Comparison of ENCODE assay signal across 16 cellular contexts in the genomic region with DNA sequence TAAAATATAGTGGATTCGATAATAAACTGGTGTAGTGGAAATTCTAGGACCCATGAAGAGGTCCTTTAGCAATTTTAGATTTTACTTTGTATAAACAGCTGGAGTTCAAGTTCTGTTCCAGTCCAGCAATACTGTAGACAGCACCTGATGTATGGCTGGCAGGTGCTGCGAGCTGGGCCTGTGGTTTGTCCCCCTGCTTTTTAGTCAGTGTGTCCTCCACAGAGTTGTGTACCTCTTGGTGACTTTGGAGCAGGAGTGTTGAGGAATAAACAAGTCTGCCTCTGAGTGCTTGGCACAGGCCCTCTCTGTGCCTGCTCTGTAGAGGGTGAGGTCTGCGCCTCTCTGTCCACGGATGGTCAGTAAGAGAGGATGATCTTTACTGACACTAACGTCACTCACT. TPM values are rescaled to one million over a fixed set of nuclear protein-coding genes. Genes with fewer than 3 reads are reported as not detected.
DNase-seq lines count a peak whose midpoint lies in the region; ATAC-seq and TF ChIP-seq lines count a peak whose summit lies in the region.
"Had no signal": no experiment of that assay in that cellular context is flagged by ENCODE, and none has a peak within 500 bp of the region (broad histone marks: within the 10 kb centered on the region; RNA-seq: fewer than 3 reads in every experiment).

No MANE protein-coding gene starts in this region.

- no peak overlapping the region for H2BK20ac ChIP-seq in H9 (ENCODE audit: low read depth, low read length, poor library complexity, severe bottlenecking)

- no peak for DNase-seq in CD8-positive, alpha-beta T cell
- DNase-seq in H9 (no peak), Caco-2 (no peak)
- no peak for DNase-seq in activated CD8-positive, alpha-beta T cell treated with anti-CD3 and anti-CD28 coated beads for 36 hours
- DNase-seq in naive thymus-derived CD4-positive, alpha-beta T cell, result no peak
- DNase-seq: activated B cell treated with CpG ODN at 0.5 μM for 24 hours; CD8-positive, alpha-beta memory T cell; NCI-H1105; NCI-H526 treated with DMSO at 0.1 percent for 48 hours; stimulated activated CD4-positive, alpha-beta T cell treated with anti-CD3 and anti-CD28 coated beads, Interleukin-4, amount 100 ng/mL, for 24 hours; stomach had no signal

- H3K4me2 ChIP-seq in H9 (ENCODE audit: insufficient read depth, insufficient read length, low read length), result no peak overlapping the region
- H3K4me2 ChIP-seq: hepatocyte, neural progenitor cell, smooth muscle cell had no signal

- H2BK120ac ChIP-seq in H9 (ENCODE audit: low read depth, low read length, poor library complexity, severe bottlenecking), result no peak overlapping the region

- H2BK15ac ChIP-seq in H9 (ENCODE audit: low read depth, low read length), result no peak overlapping the region

- H3K9me3 Mint-ChIP-seq in CD8-positive, alpha-beta T cell, result no peaks in the 10 kb centered on the region
- H3K9me3 Mint-ChIP-seq in H9 (no peaks in the 10 kb centered on the region), Caco-2 (ENCODE audit: unreplicated experiment) (no peaks in the 10 kb centered on the region)
- no peaks in the 10 kb centered on the region for H3K9me3 Mint-ChIP-seq in activated CD8-positive, alpha-beta T cell treated with anti-CD3 and anti-CD28 coated beads for 36 hours
- peaks cover 0 to 1% (median 0%) of the 10 kb centered on the region in 11 donors for H3K9me3 Mint-ChIP-seq in naive thymus-derived CD4-positive, alpha-beta T cell
- H3K9me3 Mint-ChIP-seq: activated B cell treated with CpG ODN at 0.5 μM for 24 hours; CD8-positive, alpha-beta memory T cell; neural progenitor cell had no signal

- H3K14ac ChIP-seq in H9 (ENCODE audit: insufficient read depth, low read length), result no peak overlapping the region

- peak overlapping the region; percentile 73 for H3K27ac Mint-ChIP-seq in CD8-positive, alpha-beta T cell
- H3K27ac Mint-ChIP-seq in H9 (peak overlapping the region; percentile 1 to 73 (median 46); a peak in 5 of 7 replicates), Caco-2 (ENCODE audit: unreplicated experiment) (no peak overlapping the region)
- H3K27ac Mint-ChIP-seq in activated CD8-positive, alpha-beta T cell treated with anti-CD3 and anti-CD28 coated beads for 36 hours, result peak overlapping the region; percentile 32
- H3K27ac Mint-ChIP-seq in naive thymus-derived CD4-positive, alpha-beta T cell, result peak overlapping the region; percentile 19 to 99 (median 71)
- H3K27ac Mint-ChIP-seq: activated B cell treated with CpG ODN at 0.5 μM for 24 hours, neural progenitor cell had no signal

- H4K20me1 ChIP-seq in H9 (ENCODE audit: control insufficient read depth, insufficient read depth, insufficient read length), result no peaks in the 10 kb centered on the region

- H3K9ac ChIP-seq in H9 (ENCODE audit: extremely low read depth, insufficient read length, low read length), result no peak overlapping the region
- H3K9ac ChIP-seq: neural progenitor cell had no signal

- no peak overlapping the region for H2AFZ ChIP-seq in H9 (ENCODE audit: low read length)
- H2AFZ ChIP-seq: hepatocyte, neural progenitor cell had no signal

- H4K8ac ChIP-seq in H9 (replicated peaks; ENCODE audit: insufficient read length, low read depth, low read length), result no peak overlapping the region

- H3K4ac ChIP-seq in H9 (ENCODE audit: low read depth, low read length), result no peak overlapping the region

- H3K23me2 ChIP-seq in H9 (ENCODE audit: insufficient read length, low read depth, low read length, poor library complexity, severe bottlenecking), result no peaks in the 10 kb centered on the region

- no peak overlapping the region for H3K56ac ChIP-seq in H9 (ENCODE audit: insufficient read length, low read depth, low read length)

- no peak overlapping the region for H3K4me3 ChIP-seq in CD8-positive, alpha-beta T cell (ENCODE audit: low read depth, low read length)
- no peak overlapping the region for H3K4me3 ChIP-seq in naive thymus-derived CD4-positive, alpha-beta T cell (ENCODE audit: low read length)
- no peak overlapping the region for H3K4me3 ChIP-seq in Caco-2 (ENCODE audit: low read depth, low read length)
- H3K4me3 ChIP-seq: hepatocyte, neural progenitor cell, smooth muscle cell, stomach had no signal

- no peak overlapping the region for H3K27ac ChIP-seq in CD8-positive, alpha-beta T cell (ENCODE audit: low read depth, low read length)
- no peak overlapping the region for H3K27ac ChIP-seq in H9 (ENCODE audit: insufficient read length, low read depth, low read length)
- H3K27ac ChIP-seq in naive thymus-derived CD4-positive, alpha-beta T cell (ENCODE audit: low read depth, low read length), result peak overlapping the region; percentile 48
- H3K27ac ChIP-seq: hepatocyte, neural progenitor cell, stomach had no signal

- H2BK12ac ChIP-seq in H9 (ENCODE audit: insufficient read length, low read depth, low read length), result no peak overlapping the region

- no peak overlapping the region for H3T11ph ChIP-seq in H9 (ENCODE audit: low read length)

- WGBS in H9 (ENCODE audit: extremely low coverage, insufficient read length, low lambda C conversion rate), result no CpG with 5 or more reads among the region's 5 CpGs

- H4K91ac ChIP-seq in H9 (ENCODE audit: insufficient read length, low read depth, low read length), result no peak overlapping the region

- CTCF ChIA-PET in CD8-positive, alpha-beta T cell (lab: Charles Lee), result interaction anchor here (1.7 kb wide), 1 partner anchor 14 kb away, joined by 7 read pairs; the partner anchor contains the start of gene STX16
- CTCF ChIA-PET in activated CD8-positive, alpha-beta T cell treated with anti-CD3 and anti-CD28 coated beads for 36 hours (lab: Charles Lee), result interaction anchor here (1.0 to 1.3 kb wide), 3 partner anchors 9 to 175 kb away, joined by 3 read pairs; partner anchors contain the start of gene STX16
- CTCF ChIA-PET in naive thymus-derived CD4-positive, alpha-beta T cell (lab: Charles Lee), result interaction anchor here (1.3 to 2.5 kb wide), 3 partner anchors 14 to 542 kb away, joined by 3 to 9 read pairs (median 4); partner anchors contain the start of gene STX16
- CTCF ChIA-PET in Caco-2 (lab: Charles Lee), result interaction anchor here (1.1 kb wide), 1 partner anchor 14 kb away, joined by 7 read pairs; the partner anchor contains the start of gene STX16

- TF ChIP-seq CTCF in CD8-positive, alpha-beta T cell (IDR thresholded peaks at IDR 0.05), result no peak
- TF ChIP-seq CTCF in H9 (conservative IDR thresholded peaks at IDR 0.05), result no peak
- TF ChIP-seq CTCF in activated CD8-positive, alpha-beta T cell treated with anti-CD3 and anti-CD28 coated beads for 36 hours (IDR thresholded peaks at IDR 0.05), result no peak
- no peak for TF ChIP-seq CTCF in Caco-2 (IDR thresholded peaks at IDR 0.05; ENCODE audit: insufficient read depth in 1 of 2, low read depth in 1 of 2, low read length in 1 of 2, severe bottlenecking in 1 of 2, unreplicated experiment in 1 of 2)

- no peak overlapping the region for H2BK5ac ChIP-seq in H9 (ENCODE audit: insufficient read length, low read length)

- H3K4me1 ChIP-seq in CD8-positive, alpha-beta T cell (ENCODE audit: insufficient read depth, low read length), result peaks cover 34% of the 10 kb centered on the region
- H3K4me1 ChIP-seq in H9 (ENCODE audit: insufficient read depth, low read length), result peaks cover 11% of the 10 kb centered on the region; the same call in 1 of the 2 replicates
- H3K4me1 ChIP-seq in naive thymus-derived CD4-positive, alpha-beta T cell (ENCODE audit: control insufficient read depth in 2 of 2, insufficient read depth in 2 of 2, low read length in 2 of 2), result peaks cover 23 to 24% of the 10 kb centered on the region in 2 donors
- no peaks in the 10 kb centered on the region for H3K4me1 ChIP-seq in Caco-2

- intact Hi-C loops in CD8-positive, alpha-beta T cell (cut with DNase I, micrococcal nuclease), result no loop called here
- intact Hi-C loops in activated CD8-positive, alpha-beta T cell treated with anti-CD3 and anti-CD28 coated beads for 36 hours (cut with micrococcal nuclease), result no loop called here
- intact Hi-C loops in naive thymus-derived CD4-positive, alpha-beta T cell (cut with micrococcal nuclease), result loop anchor here in 1 of 2 donors (5.0 kb wide), 1 partner anchor 953 kb away; the partner anchor contains the start of gene PMEPA1
- intact Hi-C loops in Caco-2 (cut with micrococcal nuclease; ENCODE audit: unreplicated experiment), result no loop called here

- peaks cover 51% of the 10 kb centered on the region for H3K4me1 Mint-ChIP-seq in CD8-positive, alpha-beta T cell (ENCODE audit: low read depth)
- H3K4me1 Mint-ChIP-seq in H9 (peaks cover 67 to 80% of the 10 kb centered on the region in 2 experiments), Caco-2 (ENCODE audit: low read depth, unreplicated experiment) (no peaks in the 10 kb centered on the region)
- H3K4me1 Mint-ChIP-seq in activated CD8-positive, alpha-beta T cell treated with anti-CD3 and anti-CD28 coated beads for 36 hours (ENCODE audit: low read depth), result peaks cover 47% of the 10 kb centered on the region
- peaks cover 32 to 75% (median 58%) of the 10 kb centered on the region in 7 donors for H3K4me1 Mint-ChIP-seq in naive thymus-derived CD4-positive, alpha-beta T cell

- H3K36me3 ChIP-seq in CD8-positive, alpha-beta T cell (ENCODE audit: insufficient read depth, low read length), result peaks cover 14% of the 10 kb centered on the region
- H3K36me3 ChIP-seq in naive thymus-derived CD4-positive, alpha-beta T cell (ENCODE audit: control insufficient read depth in 2 of 3, insufficient read depth in 3 of 3, low read length in 3 of 3), result peaks cover 0 to 18% (median 11%) of the 10 kb centered on the region in 3 experiments
- peaks cover 8% of the 10 kb centered on the region; the same call in 1 of the 2 replicates for H3K36me3 ChIP-seq in Caco-2 (ENCODE audit: control insufficient read depth, insufficient read depth, low read length)
- H3K36me3 ChIP-seq: neural progenitor cell had no signal

- H3K36me3 Mint-ChIP-seq in CD8-positive, alpha-beta T cell, result peaks cover 61% of the 10 kb centered on the region
- peaks cover 4 to 57% (median 41%) of the 10 kb centered on the region in 3 experiments for H3K36me3 Mint-ChIP-seq in H9 (ENCODE audit: insufficient read depth in 1 of 3, low read depth in 3 of 3)
- peaks cover 51% of the 10 kb centered on the region for H3K36me3 Mint-ChIP-seq in activated CD8-positive, alpha-beta T cell treated with anti-CD3 and anti-CD28 coated beads for 36 hours (ENCODE audit: low read depth)
- H3K36me3 Mint-ChIP-seq in naive thymus-derived CD4-positive, alpha-beta T cell, result peaks cover 4 to 39% (median 11%) of the 10 kb centered on the region in 5 donors
- peaks cover 70% of the 10 kb centered on the region for H3K36me3 Mint-ChIP-seq in Caco-2 (ENCODE audit: insufficient read depth, unreplicated experiment)

- ATAC-seq in CD8-positive, alpha-beta T cell, result no peak
- ATAC-seq in activated CD8-positive, alpha-beta T cell treated with anti-CD3 and anti-CD28 coated beads for 36 hours, result no peak
- no peak for ATAC-seq in naive thymus-derived CD4-positive, alpha-beta T cell
- no peak for ATAC-seq in activated CD4-positive, CD25-positive, alpha-beta regulatory T cell treated with anti-CD3 and anti-CD28 coated beads, Interleukin-2, amount 50 U/mL, for 24 hours
- no peak for ATAC-seq in HG02981 (IDR thresholded peaks at IDR 0.05; ENCODE audit: unreplicated experiment)

- H3K79me2 ChIP-seq in H9 (ENCODE audit: insufficient read depth, low read length), result peaks cover 21% of the 10 kb centered on the region; the same call in 1 of the 2 replicates

- no peak overlapping the region for H3K4me3 Mint-ChIP-seq in CD8-positive, alpha-beta T cell
- H3K4me3 Mint-ChIP-seq in H9, result no peak overlapping the region
- no peak overlapping the region for H3K4me3 Mint-ChIP-seq in activated CD8-positive, alpha-beta T cell treated with anti-CD3 and anti-CD28 coated beads for 36 hours
- H3K4me3 Mint-ChIP-seq in naive thymus-derived CD4-positive, alpha-beta T cell, result peak overlapping the region in 1 of 10 donors; percentile 37
- H3K4me3 Mint-ChIP-seq in Caco-2 (ENCODE audit: unreplicated experiment), result no peak overlapping the region
- H3K4me3 Mint-ChIP-seq: activated B cell treated with CpG ODN at 0.5 μM for 24 hours; CD8-positive, alpha-beta memory T cell; neural progenitor cell had no signal

- H3K27me3 ChIP-seq in CD8-positive, alpha-beta T cell (ENCODE audit: insufficient read depth, low read length), result no peaks in the 10 kb centered on the region
- H3K27me3 ChIP-seq in H9 (ENCODE audit: insufficient read depth, low read length) (no peaks in the 10 kb centered on the region), Caco-2 (replicated peaks; ENCODE audit: control insufficient read depth, insufficient read depth, low read length) (no peaks in the 10 kb centered on the region)
- H3K27me3 ChIP-seq in naive thymus-derived CD4-positive, alpha-beta T cell (ENCODE audit: control insufficient read depth in 2 of 2, insufficient read depth in 2 of 2, low read length in 2 of 2), result no peaks in the 10 kb centered on the region
- H3K27me3 ChIP-seq: hepatocyte, neural progenitor cell, stomach had no signal

- H3K9me3 ChIP-seq in CD8-positive, alpha-beta T cell (ENCODE audit: low read length), result no peaks in the 10 kb centered on the region
- H3K9me3 ChIP-seq in H9 (ENCODE audit: control insufficient read depth, low read depth, low read length) (no peaks in the 10 kb centered on the region), Caco-2 (no peaks in the 10 kb centered on the region)
- no peaks in the 10 kb centered on the region for H3K9me3 ChIP-seq in naive thymus-derived CD4-positive, alpha-beta T cell (ENCODE audit: control insufficient read depth in 2 of 3, low read length in 3 of 3)
- H3K9me3 ChIP-seq: stomach had no signal

- no peak overlapping the region for H3K18ac ChIP-seq in H9 (ENCODE audit: insufficient read length, low read depth, low read length)

- no peak overlapping the region for H2AK5ac ChIP-seq in H9 (ENCODE audit: insufficient read length, low read length)

- no peak overlapping the region for H4K5ac ChIP-seq in H9 (ENCODE audit: insufficient read length, low read depth, low read length)

- no TSS peak for BruUV-seq in Caco-2 (replicated peaks; lab: Mats Ljungman, UMichigan)

- no peaks in the 10 kb centered on the region for H3K27me3 Mint-ChIP-seq in CD8-positive, alpha-beta T cell (ENCODE audit: low read depth)
- H3K27me3 Mint-ChIP-seq in H9 (ENCODE audit: low read depth) (no peaks in the 10 kb centered on the region), Caco-2 (ENCODE audit: insufficient read depth, unreplicated experiment) (no peaks in the 10 kb centered on the region)
- no peaks in the 10 kb centered on the region for H3K27me3 Mint-ChIP-seq in activated CD8-positive, alpha-beta T cell treated with anti-CD3 and anti-CD28 coated beads for 36 hours
- no peaks in the 10 kb centered on the region for H3K27me3 Mint-ChIP-seq in naive thymus-derived CD4-positive, alpha-beta T cell
- H3K27me3 Mint-ChIP-seq: activated B cell treated with CpG ODN at 0.5 μM for 24 hours; CD8-positive, alpha-beta memory T cell had no signal

- H3K79me1 ChIP-seq in H9 (ENCODE audit: insufficient read depth, low read depth, low read length, poor library complexity, severe bottlenecking), result no peaks in the 10 kb centered on the region

- POLR2A ChIA-PET in CD8-positive, alpha-beta T cell (lab: Charles Lee), result no interaction called here
- POLR2A ChIA-PET in activated CD8-positive, alpha-beta T cell treated with anti-CD3 and anti-CD28 coated beads for 36 hours (lab: Charles Lee), result interaction anchor here (0.7 kb wide), 1 partner anchor 14 kb away, joined by 3 read pairs; the partner anchor contains the start of gene STX16
- POLR2A ChIA-PET in naive thymus-derived CD4-positive, alpha-beta T cell (lab: Charles Lee), result interaction anchor here (0.7 to 6.8 kb wide), 6 partner anchors 9 to 387 kb away, joined by 3 to 99 read pairs (median 3); partner anchors contain the start of gene STX16
- POLR2A ChIA-PET in Caco-2 (lab: Charles Lee), result interaction anchor here (0.5 kb wide), 1 partner anchor 14 kb away, joined by 5 read pairs; no protein-coding TSS in a partner anchor

- H3K23ac ChIP-seq in H9 (ENCODE audit: insufficient read length, low read depth, low read length), result no peak overlapping the region

RNA-seq across cellular contexts. Expression of gene STX16, which starts 13.8 kb away (rescaled TPM):
- total RNA-seq in CD8-positive, alpha-beta T cell, result 100 to 1,000 TPM; 161 to 177 TPM
- 81.4 and 87.8 TPM in 2 replicates for total RNA-seq in H9 (2021)
- 100 to 1,000 TPM; 108 to 109 TPM for total RNA-seq in activated CD8-positive, alpha-beta T cell treated with anti-CD3 and anti-CD28 coated beads for 36 hours
- total RNA-seq in naive thymus-derived CD4-positive, alpha-beta T cell, result 100 to 1,000 TPM; 173 to 225 (median 189) TPM
- polyA plus RNA-seq in naive thymus-derived CD4-positive, alpha-beta T cell, result 10 to 100 TPM; 32.0 to 37.2 TPM
- total RNA-seq in Caco-2 (2022), result 82.2 and 97.0 TPM in 2 replicates

RNA-seq across cellular contexts. Expression of gene NPEPL1, which starts 27.7 kb away (rescaled TPM):
- 10 to 100 TPM; 46.9 to 58.3 TPM for total RNA-seq in CD8-positive, alpha-beta T cell
- total RNA-seq in H9 (2021) (31.1 TPM in 2 replicates), Caco-2 (2022) (32.9 and 41.9 TPM in 2 replicates)
- total RNA-seq in activated CD8-positive, alpha-beta T cell treated with anti-CD3 and anti-CD28 coated beads for 36 hours, result 10 to 100 TPM; 15.4 to 17.1 TPM
- 10 to 100 TPM; 32.8 to 76.2 (median 50.5) TPM for total RNA-seq in naive thymus-derived CD4-positive, alpha-beta T cell
- polyA plus RNA-seq in naive thymus-derived CD4-positive, alpha-beta T cell, result 1 to 10 TPM; 6.2 to 6.9 TPM
